In the genomic region with DNA sequence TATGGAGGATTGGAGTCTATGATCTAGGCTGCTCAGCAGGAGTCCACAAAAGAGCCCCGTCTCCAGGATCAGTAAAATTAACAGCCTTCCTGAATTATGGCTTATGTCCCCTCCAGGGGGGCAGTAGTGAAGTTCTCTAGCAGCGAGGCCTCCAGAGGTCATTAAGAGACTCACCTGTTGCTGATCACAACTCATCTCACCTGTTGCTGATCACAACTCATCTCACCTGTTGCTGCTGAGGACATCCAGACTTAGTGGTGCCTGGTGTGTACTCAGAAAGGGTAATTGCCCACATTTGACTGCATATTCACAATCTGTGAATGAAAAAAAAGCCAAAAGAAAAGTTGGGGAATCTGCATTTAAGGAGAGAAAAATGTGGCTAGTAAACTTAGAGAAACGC, we compare ENCODE assay signal across 24 cellular contexts.
DNase-seq lines count a peak whose midpoint lies in the region; ATAC-seq, FAIRE-seq and TF ChIP-seq lines count a peak whose summit lies in the region.
"Had no signal": no experiment of that assay in that cellular context is flagged by ENCODE, and none has a peak within 500 bp of the region (broad histone marks: within the 10 kb centered on the region; RNA-seq: fewer than 3 reads in every experiment).

No MANE protein-coding gene starts in this region.

- H3K27me3 ChIP-seq in HL-60 (ENCODE audit: insufficient read depth, poor library complexity, severe bottlenecking), result no peaks in the 10 kb centered on the region
- H3K27me3 ChIP-seq: MG63 had no signal

- no peak for FAIRE-seq in GM19239 (lab: Jason Lieb, UNC)

- no peaks in the 10 kb centered on the region for H3K36me3 Mint-ChIP-seq in natural killer cell
- H3K36me3 Mint-ChIP-seq in natural killer cell treated with Interleukin-12 subunit alpha and Interleukin-12 subunit beta and Interleukin-15 and Interleukin-18, amount 100 ng/mL, for 72 hours, result peaks cover 4% of the 10 kb centered on the region
- peaks cover 11% of the 10 kb centered on the region for H3K36me3 Mint-ChIP-seq in central memory CD8-positive, alpha-beta T cell (ENCODE audit: insufficient read depth)

- peaks cover 61 to 68% of the 10 kb centered on the region in 2 donors for H3K4me1 Mint-ChIP-seq in natural killer cell
- peaks cover 43 to 51% of the 10 kb centered on the region in 2 donors for H3K4me1 Mint-ChIP-seq in natural killer cell treated with Interleukin-12 subunit alpha and Interleukin-12 subunit beta and Interleukin-15 and Interleukin-18, amount 100 ng/mL, for 72 hours (ENCODE audit: low read depth in 2 of 2)
- H3K4me1 Mint-ChIP-seq in central memory CD8-positive, alpha-beta T cell, result peaks cover 69% of the 10 kb centered on the region

- no peak overlapping the region for H3K4me3 Mint-ChIP-seq in natural killer cell
- H3K4me3 Mint-ChIP-seq in natural killer cell treated with Interleukin-12 subunit alpha and Interleukin-12 subunit beta and Interleukin-15 and Interleukin-18, amount 100 ng/mL, for 72 hours, result no peak overlapping the region
- H3K4me3 Mint-ChIP-seq in central memory CD8-positive, alpha-beta T cell, result no peak overlapping the region
- H3K4me3 Mint-ChIP-seq: GM23338 had no signal

- no peaks in the 10 kb centered on the region for H3K27me3 Mint-ChIP-seq in natural killer cell (ENCODE audit: low read depth in 2 of 2)
- H3K27me3 Mint-ChIP-seq in natural killer cell treated with Interleukin-12 subunit alpha and Interleukin-12 subunit beta and Interleukin-15 and Interleukin-18, amount 100 ng/mL, for 72 hours, result no peaks in the 10 kb centered on the region
- no peaks in the 10 kb centered on the region for H3K27me3 Mint-ChIP-seq in central memory CD8-positive, alpha-beta T cell

- H3K4me3 ChIP-seq in HL-60 (replicated peaks; ENCODE audit: insufficient read depth, low read length), result no peak overlapping the region
- H3K4me3 ChIP-seq: GM23338, MG63 had no signal

- intact Hi-C loops in natural killer cell (cut with micrococcal nuclease), result no loop called here

- no peaks in the 10 kb centered on the region for H3K9me3 Mint-ChIP-seq in natural killer cell
- no peaks in the 10 kb centered on the region for H3K9me3 Mint-ChIP-seq in natural killer cell treated with Interleukin-12 subunit alpha and Interleukin-12 subunit beta and Interleukin-15 and Interleukin-18, amount 100 ng/mL, for 72 hours
- H3K9me3 Mint-ChIP-seq in central memory CD8-positive, alpha-beta T cell, result no peaks in the 10 kb centered on the region

- peak overlapping the region; percentile 9; the same call in 1 of the 2 replicates for H3K27ac ChIP-seq in HL-60 (replicated peaks)
- H3K27ac ChIP-seq: C4-2B had no signal

- no peak for ATAC-seq in natural killer cell
- ATAC-seq in natural killer cell treated with Interleukin-12 subunit alpha and Interleukin-12 subunit beta and Interleukin-15 and Interleukin-18, amount 100 ng/mL, for 72 hours, result no peak
- ATAC-seq in central memory CD8-positive, alpha-beta T cell (replicated peaks; ENCODE audit: extremely low read depth, poor library complexity, severe bottlenecking), result no peak
- ATAC-seq: GM23338 had no signal

- peak overlapping the region; percentile 17 to 63 for H3K27ac Mint-ChIP-seq in natural killer cell
- H3K27ac Mint-ChIP-seq in natural killer cell treated with Interleukin-12 subunit alpha and Interleukin-12 subunit beta and Interleukin-15 and Interleukin-18, amount 100 ng/mL, for 72 hours, result peak overlapping the region in 1 of 2 donors; percentile 71
- H3K27ac Mint-ChIP-seq in central memory CD8-positive, alpha-beta T cell (ENCODE audit: low read depth), result peak overlapping the region; percentile 67
- H3K27ac Mint-ChIP-seq: GM23338 had no signal

- DNase-seq in natural killer cell (no peak), HL-60 (ENCODE audit: low read depth in 1 of 2, low spot score in 1 of 2) (no peak), D341Med (ENCODE audit: low spot score) (no peak), GM19239 (ENCODE audit: insufficient read length, low spot score) (no peak), NCI-H2107 treated with DMSO at 0.1 percent for 48 hours (lab: John Stamatoyannopoulos, UW; ENCODE audit: unreplicated experiment) (no peak)
- DNase-seq in natural killer cell treated with Interleukin-12 subunit alpha and Interleukin-12 subunit beta and Interleukin-15 and Interleukin-18, amount 100 ng/mL, for 72 hours (ENCODE audit: low spot score), result no peak
- DNase-seq in central memory CD8-positive, alpha-beta T cell (ENCODE audit: low spot score in 2 of 2), result no peak
- DNase-seq: ACHN, COR-L47, DMS153, GDM1, HCEC 1CT, Kasumi-1, MG63, NCI-H1048, NCI-H1694 treated with DMSO at 0.1 percent for 48 hours, NCI-H2107, NCI-H446, NCI-H748 treated with DMSO at 0.1 percent for 48 hours, RPMI8226, SHP77 treated with DMSO at 0.1 percent for 48 hours, SK-N-SH had no signal

- no peak for TF ChIP-seq CTCF in natural killer cell (IDR thresholded peaks at IDR 0.05)
- no peak for TF ChIP-seq CTCF in HL-60 (IDR thresholded peaks at IDR 0.05; ENCODE audit: insufficient read depth, low read length)
